In the genomic region with DNA sequence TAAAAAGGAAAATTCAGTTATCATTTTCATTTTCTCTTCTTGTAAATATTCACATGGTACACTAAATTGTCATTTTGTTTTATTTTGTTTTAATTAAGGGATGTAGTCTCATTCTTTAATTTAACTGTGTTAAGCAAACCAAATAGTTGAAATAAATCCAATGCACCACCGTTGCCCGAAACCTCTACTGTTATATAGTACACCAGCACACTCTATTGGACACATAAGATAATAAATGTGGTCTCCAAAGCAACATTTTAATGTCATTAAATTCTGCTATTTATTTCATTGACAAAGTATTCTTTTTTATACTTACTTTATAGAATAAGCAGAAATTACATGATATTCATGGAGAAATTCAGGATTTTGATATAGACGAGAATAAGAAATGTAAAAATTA, we compare ENCODE assay signal across 11 cellular contexts.
A peak's percentile ranks its signal among the peaks of the same experiment; 100 is the strongest.
DNase-seq lines count a peak whose midpoint lies in the region; ATAC-seq and TF ChIP-seq lines count a peak whose summit lies in the region.
"Had no signal": no experiment of that assay in that cellular context is flagged by ENCODE, and none has a peak within 500 bp of the region (broad histone marks: within the 10 kb centered on the region; RNA-seq: fewer than 3 reads in every experiment).

No MANE protein-coding gene starts in this region.

- H3K9me3 Mint-ChIP-seq in activated naive CD4-positive, alpha-beta T cell treated with anti-CD3 and anti-CD28 coated beads, Interleukin-2, amount 50 U/mL, for 72 hours = no peaks in the 10 kb centered on the region

- H3K27me3 ChIP-seq in esophagus squamous epithelium = no peaks in the 10 kb centered on the region

- TF ChIP-seq POLR2A in esophagus squamous epithelium (IDR thresholded peaks at IDR 0.05) = no peak

- no peak overlapping the region for H3K27ac Mint-ChIP-seq in activated naive CD4-positive, alpha-beta T cell treated with anti-CD3 and anti-CD28 coated beads, Interleukin-2, amount 50 U/mL, for 72 hours
- H3K27ac Mint-ChIP-seq: activated CD8-positive, alpha-beta T cell treated with anti-CD3 and anti-CD28 coated beads, Interleukin-2, amount 10 ng/mL, durations not matched to agents 7 days and 5 days had no signal

- no peaks in the 10 kb centered on the region for H3K36me3 ChIP-seq in esophagus squamous epithelium

- H3K27ac ChIP-seq in esophagus squamous epithelium = no peak overlapping the region

- H3K4me3 ChIP-seq in astrocyte of the spinal cord (ENCODE audit: low read depth, low read length) (no peak overlapping the region), esophagus squamous epithelium (no peak overlapping the region)

- DNase-seq in EH (ENCODE audit: low read depth) = peak; percentile 24
- DNase-seq in astrocyte of the spinal cord (ENCODE audit: low read depth, low spot score) = peak; percentile 1
- DNase-seq in myocyte (ENCODE audit: low read depth) = peak; percentile 41
- DNase-seq in esophagus squamous epithelium (lab: John Stamatoyannopoulos, UW) = no peak
- DNase-seq in activated naive CD4-positive, alpha-beta T cell treated with anti-CD3 and anti-CD28 coated beads, Interleukin-2, amount 50 U/mL, for 72 hours (ENCODE audit: low spot score in 2 of 2) = no peak
- DNase-seq in NCI-H2196 (lab: John Stamatoyannopoulos, UW; ENCODE audit: unreplicated experiment) = no peak
- DNase-seq in activated gamma-delta T cell treated with Interleukin-2 at 50 U/mL for 16 hours = no peak
- DNase-seq: activated CD8-positive, alpha-beta T cell treated with anti-CD3 and anti-CD28 coated beads, Interleukin-2, amount 10 ng/mL, durations not matched to agents 7 days and 5 days; foreskin melanocyte; stimulated activated CD4-positive, alpha-beta T cell treated with anti-CD3 and anti-CD28 coated beads, Interleukin-1b, Interleukin-23, amount 100 ng/mL, for 48 hours had no signal

- intact Hi-C loops in esophagus squamous epithelium (cut with DNase I) = no loop called here

- no peaks in the 10 kb centered on the region for H3K36me3 Mint-ChIP-seq in activated naive CD4-positive, alpha-beta T cell treated with anti-CD3 and anti-CD28 coated beads, Interleukin-2, amount 50 U/mL, for 72 hours

- ATAC-seq in HG03354 (IDR thresholded peaks at IDR 0.05; ENCODE audit: poor library complexity, severe bottlenecking, unreplicated experiment) = peak; percentile 65
- no peak for ATAC-seq in activated naive CD4-positive, alpha-beta T cell treated with anti-CD3 and anti-CD28 coated beads, Interleukin-2, amount 50 U/mL, for 72 hours
- ATAC-seq: activated CD8-positive, alpha-beta T cell treated with anti-CD3 and anti-CD28 coated beads, Interleukin-2, amount 10 ng/mL, durations not matched to agents 7 days and 5 days had no signal

- no peaks in the 10 kb centered on the region for H3K9me3 ChIP-seq in esophagus squamous epithelium

- 38 to 47% methylated on average over 3 of the region's 3 CpGs for WGBS in esophagus squamous epithelium, 2 donors

- in situ Hi-C loops in astrocyte of the spinal cord (cut with HindIII; ENCODE audit: low sequenced_read_pairs) = no loop called here

- no peaks in the 10 kb centered on the region for H3K4me1 ChIP-seq in esophagus squamous epithelium

- TF ChIP-seq CTCF in astrocyte of the spinal cord (IDR thresholded peaks at IDR 0.05; ENCODE audit: low read depth, low read length) = peak; percentile 9
- peak in 1 of 6 experiments; percentile 40 for TF ChIP-seq CTCF in esophagus squamous epithelium (IDR thresholded peaks at IDR 0.05)

Comparison
In these comparisons a context has a peak if more than half of its experiments do, and no peak if none do; other contexts are left out.
1. DNase-seq: peak in EH (single experiment), astrocyte of the spinal cord (single experiment) and myocyte (single experiment); none in esophagus squamous epithelium (single experiment), activated naive CD4-positive, alpha-beta T cell treated with anti-CD3 and anti-CD28 coated beads, Interleukin-2, amount 50 U/mL, for 72 hours (0 of 2), NCI-H2196 (single experiment) and activated gamma-delta T cell treated with Interleukin-2 at 50 U/mL for 16 hours (single experiment).